In genomic region chr6:15322781-15323536, GRCh38 we compare ENCODE assay signal across 10 cellular contexts.
DNase-seq lines count a peak whose midpoint lies in the region; ATAC-seq and TF ChIP-seq lines count a peak whose summit lies in the region.
"Had no signal": no experiment of that assay in that cellular context is flagged by ENCODE, and none has a peak within 500 bp of the region (broad histone marks: within the 10 kb centered on the region; RNA-seq: fewer than 3 reads in every experiment).

No MANE protein-coding gene starts in this region.

- no peaks in the 10 kb centered on the region for H3K27me3 ChIP-seq in ascending aorta

- intact Hi-C loops in activated B cell treated with CpG ODN at 0.5 μM for 24 hours (cut with micrococcal nuclease) = loop anchor here (10.0 kb wide), 1 partner anchor 1508 kb away; the partner anchor contains the start of gene MCUR1
- intact Hi-C loops in ascending aorta (cut with DNase I) = no loop called here

- no peak for ATAC-seq in activated B cell treated with CpG ODN at 0.5 μM for 24 hours (ENCODE audit: low read depth)
- no peak for ATAC-seq in stimulated activated naive B cell treated with anti-CD40 and anti-IgM and Interleukin-4, amounts not matched to agents 10 μg/mL and 1 μg/mL and 100 μg/mL, for 72 hours (replicated peaks)
- ATAC-seq: Panc1 had no signal

- no peaks in the 10 kb centered on the region for H3K9me3 ChIP-seq in ascending aorta
- H3K9me3 ChIP-seq: psoas muscle had no signal

- peaks cover 17% of the 10 kb centered on the region for H3K36me3 Mint-ChIP-seq in T-helper 2 cell treated with Interferon-gamma antibody and Interleukin-4, amounts not matched to agents 5 μg/mL and 100 μg/mL, for 36 hours (ENCODE audit: low read depth)
- peaks cover 10% of the 10 kb centered on the region for H3K36me3 Mint-ChIP-seq in activated B cell treated with CpG ODN at 0.5 μM for 24 hours (ENCODE audit: low read depth)
- peaks cover 6 to 28% of the 10 kb centered on the region in 2 donors for H3K36me3 Mint-ChIP-seq in stimulated activated naive B cell treated with anti-CD40 and anti-IgM and Interleukin-4, amounts not matched to agents 10 μg/mL and 1 μg/mL and 100 μg/mL, for 72 hours

- H3K27ac ChIP-seq in ascending aorta = no peak overlapping the region
- H3K27ac ChIP-seq: psoas muscle had no signal

- peak overlapping the region; percentile 50 for H3K27ac Mint-ChIP-seq in T-helper 2 cell treated with Interferon-gamma antibody and Interleukin-4, amounts not matched to agents 5 μg/mL and 100 μg/mL, for 36 hours
- peak overlapping the region; percentile 69 for H3K27ac Mint-ChIP-seq in activated B cell treated with CpG ODN at 0.5 μM for 24 hours
- H3K27ac Mint-ChIP-seq in stimulated activated naive B cell treated with anti-CD40 and anti-IgM and Interleukin-4, amounts not matched to agents 10 μg/mL and 1 μg/mL and 100 μg/mL, for 72 hours = peak overlapping the region; percentile 47

- POLR2A ChIA-PET in activated B cell treated with CpG ODN at 0.5 μM for 24 hours (lab: Charles Lee) = interaction anchor here (0.7 to 1.1 kb wide), 2 partner anchors 33 to 35 kb away, joined by 3 to 6 read pairs; no protein-coding TSS in a partner anchor

- no peaks in the 10 kb centered on the region for H3K36me3 ChIP-seq in ascending aorta

- H3K27me3 Mint-ChIP-seq in T-helper 2 cell treated with Interferon-gamma antibody and Interleukin-4, amounts not matched to agents 5 μg/mL and 100 μg/mL, for 36 hours (ENCODE audit: low read depth) = no peaks in the 10 kb centered on the region
- H3K27me3 Mint-ChIP-seq in activated B cell treated with CpG ODN at 0.5 μM for 24 hours = no peaks in the 10 kb centered on the region
- H3K27me3 Mint-ChIP-seq in stimulated activated naive B cell treated with anti-CD40 and anti-IgM and Interleukin-4, amounts not matched to agents 10 μg/mL and 1 μg/mL and 100 μg/mL, for 72 hours = no peaks in the 10 kb centered on the region

- no peak overlapping the region for H3K4me3 ChIP-seq in fibroblast of the aortic adventitia (ENCODE audit: low read depth, low read length)
- no peak overlapping the region for H3K4me3 ChIP-seq in ascending aorta
- H3K4me3 ChIP-seq: psoas muscle had no signal

- TF ChIP-seq CTCF in activated B cell treated with CpG ODN at 0.5 μM for 24 hours (IDR thresholded peaks at IDR 0.05) (no peak), fibroblast of the aortic adventitia (IDR thresholded peaks at IDR 0.05; ENCODE audit: insufficient read depth, low read length) (no peak), ascending aorta (IDR thresholded peaks at IDR 0.05) (no peak)

- CTCF ChIA-PET in activated B cell treated with CpG ODN at 0.5 μM for 24 hours (lab: Charles Lee) = interaction anchor here (0.9 kb wide), 1 partner anchor 68 kb away, joined by 3 read pairs; no protein-coding TSS in a partner anchor

- H3K4me1 Mint-ChIP-seq in T-helper 2 cell treated with Interferon-gamma antibody and Interleukin-4, amounts not matched to agents 5 μg/mL and 100 μg/mL, for 36 hours (ENCODE audit: low read depth) = peaks cover 67% of the 10 kb centered on the region
- H3K4me1 Mint-ChIP-seq in activated B cell treated with CpG ODN at 0.5 μM for 24 hours = peaks cover 94% of the 10 kb centered on the region
- peaks cover 72 to 90% of the 10 kb centered on the region in 2 donors for H3K4me1 Mint-ChIP-seq in stimulated activated naive B cell treated with anti-CD40 and anti-IgM and Interleukin-4, amounts not matched to agents 10 μg/mL and 1 μg/mL and 100 μg/mL, for 72 hours

- H3K4me1 ChIP-seq in ascending aorta = no peaks in the 10 kb centered on the region

- no peaks in the 10 kb centered on the region for H3K9me3 Mint-ChIP-seq in T-helper 2 cell treated with Interferon-gamma antibody and Interleukin-4, amounts not matched to agents 5 μg/mL and 100 μg/mL, for 36 hours
- H3K9me3 Mint-ChIP-seq in activated B cell treated with CpG ODN at 0.5 μM for 24 hours = no peaks in the 10 kb centered on the region
- H3K9me3 Mint-ChIP-seq in stimulated activated naive B cell treated with anti-CD40 and anti-IgM and Interleukin-4, amounts not matched to agents 10 μg/mL and 1 μg/mL and 100 μg/mL, for 72 hours = no peaks in the 10 kb centered on the region

- DNase-seq in T-helper 2 cell treated with Interferon-gamma antibody and Interleukin-4, amounts not matched to agents 5 μg/mL and 100 μg/mL, for 36 hours (ENCODE audit: low spot score) = no peak
- no peak for DNase-seq in T-helper 2 cell
- no peak for DNase-seq in activated B cell treated with CpG ODN at 0.5 μM for 24 hours
- DNase-seq in fibroblast of the aortic adventitia (ENCODE audit: low read depth) = peak; percentile 42
- DNase-seq in stimulated activated naive B cell treated with anti-CD40 and anti-IgM and Interleukin-4, amounts not matched to agents 10 μg/mL and 1 μg/mL and 100 μg/mL, for 72 hours = no peak
- no peak for DNase-seq in activated effector memory CD4-positive, alpha-beta T cell treated with anti-CD3 and anti-CD28 coated beads, Interleukin-2, amount 50 U/mL, for 16 hours
- DNase-seq in ascending aorta (ENCODE audit: low spot score in 2 of 2) = no peak
- DNase-seq in GF-D8 (lab: John Stamatoyannopoulos, UW) = no peak
- DNase-seq: psoas muscle had no signal

- H3K4me3 Mint-ChIP-seq in T-helper 2 cell treated with Interferon-gamma antibody and Interleukin-4, amounts not matched to agents 5 μg/mL and 100 μg/mL, for 36 hours = no peak overlapping the region
- no peak overlapping the region for H3K4me3 Mint-ChIP-seq in activated B cell treated with CpG ODN at 0.5 μM for 24 hours
- H3K4me3 Mint-ChIP-seq in stimulated activated naive B cell treated with anti-CD40 and anti-IgM and Interleukin-4, amounts not matched to agents 10 μg/mL and 1 μg/mL and 100 μg/mL, for 72 hours = no peak overlapping the region
